In genomic region chr9:108565651-108566378, GRCh38 we compare ENCODE assay signal across 8 cellular contexts.
DNase-seq lines count a peak whose midpoint lies in the region; ATAC-seq, FAIRE-seq and TF ChIP-seq lines count a peak whose summit lies in the region.

No MANE protein-coding gene starts in this region.

- H3K4me2 ChIP-seq in astrocyte (ENCODE audit: low read length) = no peak overlapping the region

- H3K27me3 ChIP-seq in astrocyte (ENCODE audit: insufficient read depth, low read length) = no peaks in the 10 kb centered on the region

- H3K4me1 Mint-ChIP-seq in Calu3 (ENCODE audit: low read depth, unreplicated experiment) = peaks cover 10% of the 10 kb centered on the region
- H3K4me1 Mint-ChIP-seq in astrocyte (ENCODE audit: low read depth, unreplicated experiment) = peaks cover 6% of the 10 kb centered on the region

- H3K9me3 ChIP-seq in astrocyte (ENCODE audit: insufficient read depth, low read depth, low read length) = no peaks in the 10 kb centered on the region

- H3K36me3 ChIP-seq in astrocyte (ENCODE audit: insufficient read depth, low read length) = no peaks in the 10 kb centered on the region

- H3K27me3 Mint-ChIP-seq in Calu3 (ENCODE audit: unreplicated experiment) (no peaks in the 10 kb centered on the region), astrocyte (ENCODE audit: low read depth, unreplicated experiment) (peaks cover 9% of the 10 kb centered on the region)

- H3K36me3 Mint-ChIP-seq in Calu3 (ENCODE audit: insufficient read depth, unreplicated experiment) (no peaks in the 10 kb centered on the region), astrocyte (ENCODE audit: low read depth, unreplicated experiment) (no peaks in the 10 kb centered on the region)

- TF ChIP-seq CTCF in Calu3 (IDR thresholded peaks at IDR 0.05; ENCODE audit: unreplicated experiment) = no peak
- TF ChIP-seq CTCF in astrocyte (IDR thresholded peaks at IDR 0.05; ENCODE audit: insufficient read depth, low read depth, low read length) = peak; percentile 94

- DNase-seq in Calu3 = peak; percentile 47
- peak; percentile 12 for DNase-seq in GM19240 (ENCODE audit: insufficient read length, low spot score)
- DNase-seq in NCI-H446 (lab: John Stamatoyannopoulos, UW) = peak; percentile 27 to 72
- DNase-seq in astrocyte (ENCODE audit: low read depth) = peak; percentile 67
- DNase-seq in hepatic stellate cell (ENCODE audit: low spot score) = peak; percentile 65
- no peak for DNase-seq in sciatic nerve (ENCODE audit: low spot score)
- no peak for DNase-seq in effector CD8-positive, alpha-beta T cell (lab: John Stamatoyannopoulos, UW)

- no peaks in the 10 kb centered on the region for H3K4me1 ChIP-seq in astrocyte (ENCODE audit: insufficient read depth, low read length)

- no peaks in the 10 kb centered on the region for H4K20me1 ChIP-seq in astrocyte (ENCODE audit: insufficient read depth, low read length)

- no peak overlapping the region for H3K9ac ChIP-seq in astrocyte (ENCODE audit: low read length)

- BruUV-seq in Calu3 (replicated peaks; lab: Mats Ljungman, UMichigan) = no TSS peak

- H3K9me3 Mint-ChIP-seq in Calu3 (ENCODE audit: low read depth, unreplicated experiment) = no peaks in the 10 kb centered on the region
- H3K9me3 Mint-ChIP-seq in astrocyte (ENCODE audit: unreplicated experiment) = no peaks in the 10 kb centered on the region

- H2AFZ ChIP-seq in astrocyte (ENCODE audit: low read depth, low read length) = no peak overlapping the region

- intact Hi-C loops in Calu3 (cut with micrococcal nuclease; ENCODE audit: unreplicated experiment) = loop anchor here (1.0 to 5.0 kb wide), 5 partner anchors 150 to 1082 kb away; no protein-coding TSS in a partner anchor
- intact Hi-C loops in sciatic nerve (cut with DNase I) = loop anchor here (10.0 kb wide), 2 partner anchors 151 to 1101 kb away; no protein-coding TSS in a partner anchor

- H3K4me3 Mint-ChIP-seq in Calu3 (ENCODE audit: low read depth, unreplicated experiment) (no peak overlapping the region), astrocyte (ENCODE audit: unreplicated experiment) (no peak overlapping the region)

- no peak overlapping the region for H3K27ac Mint-ChIP-seq in Calu3 (ENCODE audit: unreplicated experiment)
- no peak overlapping the region for H3K27ac Mint-ChIP-seq in astrocyte (ENCODE audit: unreplicated experiment)

- no peaks in the 10 kb centered on the region for H3K79me2 ChIP-seq in astrocyte (ENCODE audit: insufficient read depth, low read length)

- H3K4me3 ChIP-seq in astrocyte (ENCODE audit: insufficient read depth, low read depth, low read length) = no peak overlapping the region

- CTCF ChIA-PET in Calu3 (lab: Charles Lee) = interaction anchor here (0.8 to 1.8 kb wide), 7 partner anchors 13 to 1144 kb away, joined by 3 to 15 read pairs (median 3); no protein-coding TSS in a partner anchor

- H3K27ac ChIP-seq in astrocyte (ENCODE audit: low read depth, low read length) = no peak overlapping the region

- FAIRE-seq in astrocyte (lab: Jason Lieb, UNC) = peak; percentile 98

- ATAC-seq in HG03439 (IDR thresholded peaks at IDR 0.05; ENCODE audit: unreplicated experiment) (peak; percentile 74), sciatic nerve (peak; percentile 96)

Comparison
In these comparisons a context has a peak if more than half of its experiments do, and no peak if none do; other contexts are left out.
1. DNase-seq: peak in Calu3 (single experiment), GM19240 (single experiment), NCI-H446 (2 of 2), astrocyte (single experiment) and hepatic stellate cell (single experiment); none in sciatic nerve (single experiment) and effector CD8-positive, alpha-beta T cell (single experiment).